Comparison of ENCODE assay signal across 33 cellular contexts in genomic region chr2:106275971-106276370, GRCh38.
"Had no signal": no experiment of that assay in that cellular context is flagged by ENCODE, and none has a peak within 500 bp of the region (broad histone marks: within the 10 kb centered on the region; RNA-seq: fewer than 3 reads in every experiment).

No MANE protein-coding gene starts in this region.

- H3K27ac Mint-ChIP-seq: activated CD4-positive, alpha-beta memory T cell treated with anti-CD3 and anti-CD28 coated beads for 36 hours; activated CD4-positive, alpha-beta T cell treated with anti-CD3 and anti-CD28 coated beads for 36 hours; activated CD4-positive, alpha-beta T cell treated with anti-CD3 and anti-CD28 coated beads, Interleukin-2, amount 10 ng/mL, durations not matched to agents 24 days and 14 days; activated CD8-positive, alpha-beta memory T cell treated with anti-CD3 and anti-CD28 coated beads, Interleukin-2, amount 10 ng/mL, durations not matched to agents 7 days and 5 days; activated CD8-positive, alpha-beta T cell treated with anti-CD3 and anti-CD28 coated beads, Interleukin-2, amount 10 ng/mL, durations not matched to agents 7 days and 5 days; activated naive CD4-positive, alpha-beta T cell treated with anti-CD3 and anti-CD28 coated beads, Interleukin-2, amount 10 ng/mL, durations not matched to agents 7 days and 5 days; activated naive CD4-positive, alpha-beta T cell treated with anti-CD3 and anti-CD28 coated beads, Interleukin-2, amount 50 U/mL, for 72 hours; activated naive CD8-positive, alpha-beta T cell treated with anti-CD3 and anti-CD28 coated beads, Interleukin-2, amount 10 ng/mL, durations not matched to agents 7 days and 5 days; activated T-helper 1 cell treated with anti-CD3 and anti-CD28 coated beads, Interleukin-12 subunit alpha, Interleukin-12 subunit beta, Interleukin-2, Interleukin-4 antibody, amounts not matched to agents 30 ng/mL and 10 ng/mL and 1 ng/mL, durations not matched to agents 14 hours and 24 hours and 36 hours; activated T-helper 2 cell treated with anti-CD3 and anti-CD28 coated beads, Interferon-gamma antibody, Interleukin-2, Interleukin-4, amounts not matched to agents 10 μg/mL and 5 μg/mL and 100 μg/mL, durations not matched to agents 14 hours and 24 hours and 36 hours; brain; dendritic cell treated with granulocyte-macrophage colony-stimulating factor and Interleukin-4, amounts not matched to agents 40 ng/mL and 50 ng/mL, for 4 days; endodermal cell had no signal

- H3K4me1 Mint-ChIP-seq: activated CD4-positive, alpha-beta T cell treated with anti-CD3 and anti-CD28 coated beads for 36 hours; activated naive CD8-positive, alpha-beta T cell treated with anti-CD3 and anti-CD28 coated beads, Interleukin-2, amount 10 ng/mL, durations not matched to agents 7 days and 5 days; endodermal cell had no signal

- H3K27ac ChIP-seq: ascending aorta, breast epithelium, cardiac muscle cell, coronary artery, dorsolateral prefrontal cortex, gastroesophageal sphincter, heart right ventricle had no signal

- H3K4me3 Mint-ChIP-seq: activated CD4-positive, alpha-beta memory T cell treated with anti-CD3 and anti-CD28 coated beads for 36 hours; activated CD4-positive, alpha-beta T cell treated with anti-CD3 and anti-CD28 coated beads for 36 hours; activated CD4-positive, alpha-beta T cell treated with anti-CD3 and anti-CD28 coated beads, Interleukin-2, amount 10 ng/mL, durations not matched to agents 24 days and 14 days; activated CD8-positive, alpha-beta memory T cell treated with anti-CD3 and anti-CD28 coated beads, Interleukin-2, amount 10 ng/mL, durations not matched to agents 7 days and 5 days; activated CD8-positive, alpha-beta T cell treated with anti-CD3 and anti-CD28 coated beads, Interleukin-2, amount 10 ng/mL, durations not matched to agents 7 days and 5 days; activated naive CD4-positive, alpha-beta T cell treated with anti-CD3 and anti-CD28 coated beads, Interleukin-2, amount 10 ng/mL, durations not matched to agents 7 days and 5 days; activated naive CD8-positive, alpha-beta T cell treated with anti-CD3 and anti-CD28 coated beads, Interleukin-2, amount 10 ng/mL, durations not matched to agents 7 days and 5 days; activated T-helper 1 cell treated with anti-CD3 and anti-CD28 coated beads, Interleukin-12 subunit alpha, Interleukin-12 subunit beta, Interleukin-2, Interleukin-4 antibody, amounts not matched to agents 30 ng/mL and 10 ng/mL and 1 ng/mL, durations not matched to agents 14 hours and 24 hours and 36 hours; brain; dendritic cell treated with granulocyte-macrophage colony-stimulating factor and Interleukin-4, amounts not matched to agents 40 ng/mL and 50 ng/mL, for 4 days; endodermal cell had no signal

- H3K9me3 ChIP-seq: ascending aorta, breast epithelium, gastroesophageal sphincter had no signal

- H3K9me3 Mint-ChIP-seq: activated CD4-positive, alpha-beta memory T cell treated with anti-CD3 and anti-CD28 coated beads for 36 hours; activated naive CD4-positive, alpha-beta T cell treated with anti-CD3 and anti-CD28 coated beads, Interleukin-2, amount 10 ng/mL, durations not matched to agents 7 days and 5 days; activated naive CD8-positive, alpha-beta T cell treated with anti-CD3 and anti-CD28 coated beads, Interleukin-2, amount 10 ng/mL, durations not matched to agents 7 days and 5 days; activated T-helper 1 cell treated with anti-CD3 and anti-CD28 coated beads, Interleukin-12 subunit alpha, Interleukin-12 subunit beta, Interleukin-2, Interleukin-4 antibody, amounts not matched to agents 30 ng/mL and 10 ng/mL and 1 ng/mL, durations not matched to agents 14 hours and 24 hours and 36 hours; activated T-helper 2 cell treated with anti-CD3 and anti-CD28 coated beads, Interferon-gamma antibody, Interleukin-2, Interleukin-4, amounts not matched to agents 10 μg/mL and 5 μg/mL and 100 μg/mL, durations not matched to agents 14 hours and 24 hours and 36 hours had no signal

- ATAC-seq: activated CD4-positive, alpha-beta T cell treated with anti-CD3 and anti-CD28 coated beads for 36 hours; activated CD8-positive, alpha-beta memory T cell treated with anti-CD3 and anti-CD28 coated beads, Interleukin-2, amount 10 ng/mL, durations not matched to agents 7 days and 5 days; activated CD8-positive, alpha-beta T cell treated with anti-CD3 and anti-CD28 coated beads, Interleukin-2, amount 10 ng/mL, durations not matched to agents 7 days and 5 days; activated naive CD4-positive, alpha-beta T cell treated with anti-CD3 and anti-CD28 coated beads, Interleukin-2, amount 50 U/mL, for 72 hours; esophagus mucosa; gastroesophageal sphincter; heart right ventricle had no signal

- H3K27me3 ChIP-seq: ascending aorta, breast epithelium, cardiac muscle cell, gastroesophageal sphincter had no signal

- H3K36me3 Mint-ChIP-seq: activated CD4-positive, alpha-beta memory T cell treated with anti-CD3 and anti-CD28 coated beads for 36 hours; activated CD8-positive, alpha-beta memory T cell treated with anti-CD3 and anti-CD28 coated beads, Interleukin-2, amount 10 ng/mL, durations not matched to agents 7 days and 5 days; activated naive CD4-positive, alpha-beta T cell treated with anti-CD3 and anti-CD28 coated beads, Interleukin-2, amount 10 ng/mL, durations not matched to agents 7 days and 5 days; activated naive CD8-positive, alpha-beta T cell treated with anti-CD3 and anti-CD28 coated beads, Interleukin-2, amount 10 ng/mL, durations not matched to agents 7 days and 5 days; brain had no signal

- H3K36me3 ChIP-seq: ascending aorta, breast epithelium, cardiac muscle cell, gastroesophageal sphincter, heart right ventricle had no signal

- H3K4me1 ChIP-seq: ascending aorta, breast epithelium, gastroesophageal sphincter had no signal

- H3K4me3 ChIP-seq: ascending aorta, breast epithelium, cardiac muscle cell, coronary artery, dorsolateral prefrontal cortex, gastroesophageal sphincter, heart right ventricle had no signal

- DNase-seq: activated CD4-positive, alpha-beta memory T cell treated with anti-CD3 and anti-CD28 coated beads for 36 hours; activated CD4-positive, alpha-beta T cell treated with anti-CD3 and anti-CD28 coated beads for 36 hours; activated CD4-positive, alpha-beta T cell treated with anti-CD3 and anti-CD28 coated beads, Interleukin-2, amount 10 ng/mL, durations not matched to agents 24 days and 14 days; activated CD4-positive, CD25-positive, alpha-beta regulatory T cell; activated CD4-positive, CD25-positive, alpha-beta regulatory T cell treated with anti-CD3 and anti-CD28 coated beads, Interleukin-2, amount 50 U/mL, for 72 hours; activated CD8-positive, alpha-beta memory T cell treated with anti-CD3 and anti-CD28 coated beads, Interleukin-2, amount 10 ng/mL, durations not matched to agents 7 days and 5 days; activated CD8-positive, alpha-beta memory T cell treated with anti-CD3 and anti-CD28 coated beads, Interleukin-2, amount 50 U/mL, for 4 hours; activated CD8-positive, alpha-beta T cell treated with anti-CD3 and anti-CD28 coated beads, Interleukin-2, amount 10 ng/mL, durations not matched to agents 7 days and 5 days; activated gamma-delta T cell; activated naive CD4-positive, alpha-beta T cell; activated naive CD4-positive, alpha-beta T cell treated with anti-CD3 and anti-CD28 coated beads, Interleukin-2, amount 10 ng/mL, durations not matched to agents 7 days and 5 days; activated naive CD8-positive, alpha-beta T cell treated with anti-CD3 and anti-CD28 coated beads, Interleukin-2, amount 10 ng/mL, durations not matched to agents 7 days and 5 days; activated T-cell treated with anti-CD3 and anti-CD28 coated beads, Interleukin-2, amount 50 U/mL, for 1 hour; activated T-cell treated with anti-CD3 and anti-CD28 coated beads, Interleukin-2, amount 50 U/mL, for 48 hours; central memory CD4-positive, alpha-beta T cell; cerebellar nuclear complex; dorsolateral prefrontal cortex; effector memory CD4-positive, alpha-beta T cell; endodermal cell; foreskin melanocyte; heart right ventricle; T-helper 2 cell had no signal
